ENCODE assay signal across 27 cellular contexts in the genomic region with DNA sequence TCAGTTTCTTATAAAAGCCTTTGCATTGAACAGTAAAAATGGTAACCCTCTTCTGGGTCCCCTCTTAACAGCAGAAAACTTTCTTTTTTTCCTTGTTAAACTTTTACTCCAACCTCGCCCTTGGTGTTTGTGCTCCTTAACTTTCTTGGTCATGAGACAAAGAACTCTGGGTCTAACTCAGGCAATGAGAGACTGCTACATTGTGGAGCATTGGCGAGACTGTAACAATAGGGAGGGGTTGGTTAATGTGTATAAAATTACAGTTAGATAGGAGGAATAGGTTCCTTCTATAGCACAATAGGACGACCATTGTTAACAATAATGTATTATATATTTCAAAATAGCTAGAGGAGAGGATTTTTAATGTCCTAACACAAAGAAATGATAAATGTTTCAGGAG.
"Had no signal": no experiment of that assay in that cellular context is flagged by ENCODE, and none has a peak within 500 bp of the region (broad histone marks: within the 10 kb centered on the region; RNA-seq: fewer than 3 reads in every experiment).

No MANE protein-coding gene starts in this region.

- H2AFZ ChIP-seq: parathyroid adenoma had no signal

- H3K27me3 ChIP-seq: colonic mucosa, esophagus squamous epithelium, neutrophil, right atrium auricular region, stomach, thyroid gland had no signal

- H3K79me2 ChIP-seq: parathyroid adenoma had no signal

- H3K9ac ChIP-seq: parathyroid adenoma had no signal

- H3K36me3 ChIP-seq: colonic mucosa, esophagus squamous epithelium, heart right ventricle, neutrophil, prostate gland, right atrium auricular region, stomach, thyroid gland had no signal

- H3K4me3 ChIP-seq: colonic mucosa, esophagus squamous epithelium, heart right ventricle, lung, prostate gland, right atrium auricular region, stomach, thyroid gland had no signal

- H3K9me3 ChIP-seq: colonic mucosa, esophagus squamous epithelium, neutrophil, prostate gland, right atrium auricular region, stomach, thyroid gland had no signal

- H3K4me1 Mint-ChIP-seq: central memory CD8-positive, alpha-beta T cell; immature natural killer cell; naive thymus-derived CD8-positive, alpha-beta T cell; stimulated activated effector memory CD8-positive, alpha-beta T cell treated with anti-CD3 and anti-CD28 coated beads, Interleukin-12 subunit alpha, Interleukin-12 subunit beta, amount 100 ng/mL, for 72 hours had no signal

- H3K27me3 Mint-ChIP-seq: central memory CD8-positive, alpha-beta T cell; dendritic cell treated with granulocyte-macrophage colony-stimulating factor and Interleukin-4, amounts not matched to agents 40 ng/mL and 50 ng/mL, for 4 days; naive thymus-derived CD8-positive, alpha-beta T cell had no signal

- H3K4me3 Mint-ChIP-seq: central memory CD8-positive, alpha-beta T cell; dendritic cell treated with granulocyte-macrophage colony-stimulating factor and Interleukin-4, amounts not matched to agents 40 ng/mL and 50 ng/mL, for 4 days; immature natural killer cell; naive thymus-derived CD8-positive, alpha-beta T cell; nephron progenitor cell; stimulated activated effector memory CD8-positive, alpha-beta T cell treated with anti-CD3 and anti-CD28 coated beads, Interleukin-12 subunit alpha, Interleukin-12 subunit beta, amount 100 ng/mL, for 72 hours; type B pancreatic cell had no signal

- H3K36me3 Mint-ChIP-seq: immature natural killer cell; naive thymus-derived CD8-positive, alpha-beta T cell; stimulated activated effector memory CD8-positive, alpha-beta T cell treated with anti-CD3 and anti-CD28 coated beads, Interleukin-12 subunit alpha, Interleukin-12 subunit beta, amount 100 ng/mL, for 72 hours; type B pancreatic cell had no signal

- H3K9me3 Mint-ChIP-seq: dendritic cell treated with granulocyte-macrophage colony-stimulating factor and Interleukin-4, amounts not matched to agents 40 ng/mL and 50 ng/mL, for 4 days; nephron progenitor cell had no signal

- H3K4me1 ChIP-seq: colonic mucosa, esophagus squamous epithelium, heart right ventricle, parathyroid adenoma, prostate gland, right atrium auricular region, stomach, thyroid gland had no signal

- DNase-seq: colonic mucosa; effector CD8-positive, alpha-beta T cell; esophagus squamous epithelium; foreskin melanocyte; glutamatergic neuron; heart right ventricle; hypothalamus; immature natural killer cell; islet precursor cell; mesenchymal stem cell; midbrain; naive thymus-derived CD8-positive, alpha-beta T cell; nephron progenitor cell; stimulated activated CD4-positive, alpha-beta T cell treated with anti-CD3 and anti-CD28 coated beads, Interleukin-2, amount 100 ng/mL, for 24 hours; stimulated activated CD4-positive, alpha-beta T cell treated with anti-CD3 and anti-CD28 coated beads, Interleukin-4, amount 100 ng/mL, for 24 hours; stimulated activated naive CD4-positive, alpha-beta T cell treated with Interleukin-2 at 50 U/mL for 16 hours; stomach; thyroid gland had no signal

- H3K27ac ChIP-seq: colonic mucosa, esophagus squamous epithelium, heart right ventricle, neutrophil, parathyroid adenoma, prostate gland, right atrium auricular region, stomach, thyroid gland had no signal

- H3K27ac Mint-ChIP-seq: dendritic cell treated with granulocyte-macrophage colony-stimulating factor and Interleukin-4, amounts not matched to agents 40 ng/mL and 50 ng/mL, for 4 days; immature natural killer cell; naive thymus-derived CD8-positive, alpha-beta T cell; nephron progenitor cell; stimulated activated effector memory CD8-positive, alpha-beta T cell treated with anti-CD3 and anti-CD28 coated beads, Interleukin-12 subunit alpha, Interleukin-12 subunit beta, amount 100 ng/mL, for 72 hours; type B pancreatic cell had no signal
